In the genomic region with DNA sequence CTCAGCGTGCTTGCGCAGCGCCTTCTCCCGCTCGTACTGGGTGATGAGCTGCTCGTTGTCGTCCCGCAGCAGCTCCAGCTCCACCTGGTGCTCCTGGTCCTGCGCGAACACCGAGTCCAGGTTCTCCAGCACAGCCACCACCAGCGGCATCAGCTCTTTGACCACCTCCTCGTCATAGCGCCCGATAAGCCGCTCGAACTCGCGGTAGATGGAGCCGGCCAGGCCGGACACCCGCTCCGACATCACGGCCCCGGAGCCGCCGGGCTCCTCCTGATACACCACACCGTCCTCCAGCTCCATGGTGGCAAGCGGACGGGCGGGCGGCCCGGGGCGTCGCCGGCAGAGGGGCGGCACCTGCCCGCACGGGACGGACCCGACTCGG, we compare ENCODE assay signal across 1 cellular context.
TF ChIP-seq lines count a peak whose summit lies in the region.

No MANE protein-coding gene starts in this region.

TF ChIP-seq in HepG2, 621 proteins besides CTCF, POLR2A, EP300 and RAD21 (continued from another document and continues in another):
- TF ChIP-seq, protein P1, sequence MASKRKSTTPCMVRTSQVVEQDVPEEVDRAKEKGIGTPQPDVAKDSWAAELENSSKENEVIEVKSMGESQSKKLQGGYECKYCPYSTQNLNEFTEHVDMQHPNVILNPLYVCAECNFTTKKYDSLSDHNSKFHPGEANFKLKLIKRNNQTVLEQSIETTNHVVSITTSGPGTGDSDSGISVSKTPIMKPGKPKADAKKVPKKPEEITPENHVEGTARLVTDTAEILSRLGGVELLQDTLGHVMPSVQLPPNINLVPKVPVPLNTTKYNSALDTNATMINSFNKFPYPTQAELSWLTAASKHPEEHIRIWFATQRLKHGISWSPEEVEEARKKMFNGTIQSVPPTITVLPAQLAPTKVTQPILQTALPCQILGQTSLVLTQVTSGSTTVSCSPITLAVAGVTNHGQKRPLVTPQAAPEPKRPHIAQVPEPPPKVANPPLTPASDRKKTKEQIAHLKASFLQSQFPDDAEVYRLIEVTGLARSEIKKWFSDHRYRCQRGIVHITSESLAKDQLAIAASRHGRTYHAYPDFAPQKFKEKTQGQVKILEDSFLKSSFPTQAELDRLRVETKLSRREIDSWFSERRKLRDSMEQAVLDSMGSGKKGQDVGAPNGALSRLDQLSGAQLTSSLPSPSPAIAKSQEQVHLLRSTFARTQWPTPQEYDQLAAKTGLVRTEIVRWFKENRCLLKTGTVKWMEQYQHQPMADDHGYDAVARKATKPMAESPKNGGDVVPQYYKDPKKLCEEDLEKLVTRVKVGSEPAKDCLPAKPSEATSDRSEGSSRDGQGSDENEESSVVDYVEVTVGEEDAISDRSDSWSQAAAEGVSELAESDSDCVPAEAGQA (IDR thresholded peaks at IDR 0.05; ENCODE audit: low read depth) = no peak
- TF ChIP-seq, protein P1 (CRISPR knock-in tag; IDR thresholded peaks at IDR 0.05; ENCODE audit: borderline replicate concordance) = no peak
- TF ChIP-seq ZNF552 (CRISPR knock-in tag; IDR thresholded peaks at IDR 0.05; ENCODE audit: borderline replicate concordance) = no peak
- TF ChIP-seq TBX3 (IDR thresholded peaks at IDR 0.05; ENCODE audit: borderline replicate concordance) = no peak
- no peak for TF ChIP-seq ZFP36L1 (CRISPR knock-in tag; IDR thresholded peaks at IDR 0.05)
- TF ChIP-seq SNAI1 (CRISPR knock-in tag; IDR thresholded peaks at IDR 0.05; ENCODE audit: borderline replicate concordance) = no peak
- TF ChIP-seq, protein P2, sequence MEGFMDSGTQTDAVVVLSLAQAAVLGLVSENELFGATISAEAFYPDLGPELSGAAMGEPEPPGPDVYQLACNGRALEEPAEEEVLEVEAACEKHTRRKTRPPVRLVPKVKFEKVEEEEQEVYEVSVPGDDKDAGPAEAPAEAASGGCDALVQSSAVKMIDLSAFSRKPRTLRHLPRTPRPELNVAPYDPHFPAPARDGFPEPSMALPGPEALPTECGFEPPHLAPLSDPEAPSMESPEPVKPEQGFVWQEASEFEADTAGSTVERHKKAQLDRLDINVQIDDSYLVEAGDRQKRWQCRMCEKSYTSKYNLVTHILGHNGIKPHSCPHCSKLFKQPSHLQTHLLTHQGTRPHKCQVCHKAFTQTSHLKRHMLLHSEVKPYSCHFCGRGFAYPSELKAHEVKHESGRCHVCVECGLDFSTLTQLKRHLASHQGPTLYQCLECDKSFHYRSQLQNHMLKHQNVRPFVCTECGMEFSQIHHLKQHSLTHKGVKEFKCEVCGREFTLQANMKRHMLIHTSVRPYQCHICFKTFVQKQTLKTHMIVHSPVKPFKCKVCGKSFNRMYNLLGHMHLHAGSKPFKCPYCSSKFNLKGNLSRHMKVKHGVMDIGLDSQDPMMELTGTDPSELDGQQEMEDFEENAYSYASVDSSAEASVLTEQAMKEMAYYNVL (CRISPR knock-in tag; IDR thresholded peaks at IDR 0.05; ENCODE audit: borderline replicate concordance) = no peak
- TF ChIP-seq ZNF24 (IDR thresholded peaks at IDR 0.05) = no peak
- TF ChIP-seq SALL1 (CRISPR knock-in tag; IDR thresholded peaks at IDR 0.05) = no peak; the same call in none of the 2 replicates
- no peak for TF ChIP-seq XRCC5 (optimal IDR thresholded peaks at IDR 0.05; ENCODE audit: low read length)
- TF ChIP-seq, protein P3, sequence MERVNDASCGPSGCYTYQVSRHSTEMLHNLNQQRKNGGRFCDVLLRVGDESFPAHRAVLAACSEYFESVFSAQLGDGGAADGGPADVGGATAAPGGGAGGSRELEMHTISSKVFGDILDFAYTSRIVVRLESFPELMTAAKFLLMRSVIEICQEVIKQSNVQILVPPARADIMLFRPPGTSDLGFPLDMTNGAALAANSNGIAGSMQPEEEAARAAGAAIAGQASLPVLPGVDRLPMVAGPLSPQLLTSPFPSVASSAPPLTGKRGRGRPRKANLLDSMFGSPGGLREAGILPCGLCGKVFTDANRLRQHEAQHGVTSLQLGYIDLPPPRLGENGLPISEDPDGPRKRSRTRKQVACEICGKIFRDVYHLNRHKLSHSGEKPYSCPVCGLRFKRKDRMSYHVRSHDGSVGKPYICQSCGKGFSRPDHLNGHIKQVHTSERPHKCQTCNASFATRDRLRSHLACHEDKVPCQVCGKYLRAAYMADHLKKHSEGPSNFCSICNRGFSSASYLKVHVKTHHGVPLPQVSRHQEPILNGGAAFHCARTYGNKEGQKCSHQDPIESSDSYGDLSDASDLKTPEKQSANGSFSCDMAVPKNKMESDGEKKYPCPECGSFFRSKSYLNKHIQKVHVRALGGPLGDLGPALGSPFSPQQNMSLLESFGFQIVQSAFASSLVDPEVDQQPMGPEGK (CRISPR knock-in tag; IDR thresholded peaks at IDR 0.05) = no peak
- no peak for TF ChIP-seq FOXJ3 (CRISPR knock-in tag; IDR thresholded peaks at IDR 0.05; ENCODE audit: borderline replicate concordance)
- no peak; the same call in 1 of the 2 replicates for TF ChIP-seq ZNF569 (CRISPR knock-in tag; IDR thresholded peaks at IDR 0.05; ENCODE audit: borderline replicate concordance)
- TF ChIP-seq ZFY (CRISPR knock-in tag; IDR thresholded peaks at IDR 0.05) = peak; percentile 49; the same call in 1 of the 2 replicates
- TF ChIP-seq ZFX (CRISPR knock-in tag; IDR thresholded peaks at IDR 0.05; ENCODE audit: low read depth) = peak; percentile 42
- no peak for TF ChIP-seq RELA (CRISPR knock-in tag; IDR thresholded peaks at IDR 0.05)
- TF ChIP-seq ZNF720 (CRISPR knock-in tag; IDR thresholded peaks at IDR 0.05) = no peak
- TF ChIP-seq, protein P4, sequence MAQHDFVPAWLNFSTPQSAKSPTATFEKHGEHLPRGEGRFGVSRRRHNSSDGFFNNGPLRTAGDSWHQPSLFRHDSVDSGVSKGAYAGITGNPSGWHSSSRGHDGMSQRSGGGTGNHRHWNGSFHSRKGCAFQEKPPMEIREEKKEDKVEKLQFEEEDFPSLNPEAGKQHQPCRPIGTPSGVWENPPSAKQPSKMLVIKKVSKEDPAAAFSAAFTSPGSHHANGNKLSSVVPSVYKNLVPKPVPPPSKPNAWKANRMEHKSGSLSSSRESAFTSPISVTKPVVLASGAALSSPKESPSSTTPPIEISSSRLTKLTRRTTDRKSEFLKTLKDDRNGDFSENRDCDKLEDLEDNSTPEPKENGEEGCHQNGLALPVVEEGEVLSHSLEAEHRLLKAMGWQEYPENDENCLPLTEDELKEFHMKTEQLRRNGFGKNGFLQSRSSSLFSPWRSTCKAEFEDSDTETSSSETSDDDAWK (CRISPR knock-in tag; IDR thresholded peaks at IDR 0.05) = no peak
- TF ChIP-seq, protein P5, sequence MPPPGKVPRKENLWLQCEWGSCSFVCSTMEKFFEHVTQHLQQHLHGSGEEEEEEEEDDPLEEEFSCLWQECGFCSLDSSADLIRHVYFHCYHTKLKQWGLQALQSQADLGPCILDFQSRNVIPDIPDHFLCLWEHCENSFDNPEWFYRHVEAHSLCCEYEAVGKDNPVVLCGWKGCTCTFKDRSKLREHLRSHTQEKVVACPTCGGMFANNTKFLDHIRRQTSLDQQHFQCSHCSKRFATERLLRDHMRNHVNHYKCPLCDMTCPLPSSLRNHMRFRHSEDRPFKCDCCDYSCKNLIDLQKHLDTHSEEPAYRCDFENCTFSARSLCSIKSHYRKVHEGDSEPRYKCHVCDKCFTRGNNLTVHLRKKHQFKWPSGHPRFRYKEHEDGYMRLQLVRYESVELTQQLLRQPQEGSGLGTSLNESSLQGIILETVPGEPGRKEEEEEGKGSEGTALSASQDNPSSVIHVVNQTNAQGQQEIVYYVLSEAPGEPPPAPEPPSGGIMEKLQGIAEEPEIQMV (CRISPR knock-in tag; IDR thresholded peaks at IDR 0.05; ENCODE audit: low read depth) = no peak
- no peak for TF ChIP-seq PHB2 (IDR thresholded peaks at IDR 0.05; ENCODE audit: partially characterized antibody)
- TF ChIP-seq, protein P6, sequence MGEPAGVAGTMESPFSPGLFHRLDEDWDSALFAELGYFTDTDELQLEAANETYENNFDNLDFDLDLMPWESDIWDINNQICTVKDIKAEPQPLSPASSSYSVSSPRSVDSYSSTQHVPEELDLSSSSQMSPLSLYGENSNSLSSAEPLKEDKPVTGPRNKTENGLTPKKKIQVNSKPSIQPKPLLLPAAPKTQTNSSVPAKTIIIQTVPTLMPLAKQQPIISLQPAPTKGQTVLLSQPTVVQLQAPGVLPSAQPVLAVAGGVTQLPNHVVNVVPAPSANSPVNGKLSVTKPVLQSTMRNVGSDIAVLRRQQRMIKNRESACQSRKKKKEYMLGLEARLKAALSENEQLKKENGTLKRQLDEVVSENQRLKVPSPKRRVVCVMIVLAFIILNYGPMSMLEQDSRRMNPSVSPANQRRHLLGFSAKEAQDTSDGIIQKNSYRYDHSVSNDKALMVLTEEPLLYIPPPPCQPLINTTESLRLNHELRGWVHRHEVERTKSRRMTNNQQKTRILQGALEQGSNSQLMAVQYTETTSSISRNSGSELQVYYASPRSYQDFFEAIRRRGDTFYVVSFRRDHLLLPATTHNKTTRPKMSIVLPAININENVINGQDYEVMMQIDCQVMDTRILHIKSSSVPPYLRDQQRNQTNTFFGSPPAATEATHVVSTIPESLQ (CRISPR knock-in tag; conservative IDR thresholded peaks at IDR 0.05) = no peak
- no peak for TF ChIP-seq JUNB (CRISPR knock-in tag; IDR thresholded peaks at IDR 0.05; ENCODE audit: borderline replicate concordance)
- no peak for TF ChIP-seq SOX5 (CRISPR knock-in tag; IDR thresholded peaks at IDR 0.05; ENCODE audit: borderline replicate concordance)
- TF ChIP-seq MBD4 (IDR thresholded peaks at IDR 0.05; ENCODE audit: borderline replicate concordance, low read length) = no peak
- no peak for TF ChIP-seq HNRNPK (IDR thresholded peaks at IDR 0.05; ENCODE audit: low read depth, low read length, poor library complexity, severe bottlenecking)
- TF ChIP-seq, protein P7, sequence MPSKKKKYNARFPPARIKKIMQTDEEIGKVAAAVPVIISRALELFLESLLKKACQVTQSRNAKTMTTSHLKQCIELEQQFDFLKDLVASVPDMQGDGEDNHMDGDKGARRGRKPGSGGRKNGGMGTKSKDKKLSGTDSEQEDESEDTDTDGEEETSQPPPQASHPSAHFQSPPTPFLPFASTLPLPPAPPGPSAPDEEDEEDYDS (CRISPR knock-in tag; IDR thresholded peaks at IDR 0.05) = peak; percentile 11; the same call in 1 of the 2 replicates
- TF ChIP-seq NCOA5 (CRISPR knock-in tag; IDR thresholded peaks at IDR 0.05) = no peak
- no peak for TF ChIP-seq IKZF4 (CRISPR knock-in tag; IDR thresholded peaks at IDR 0.05; ENCODE audit: borderline replicate concordance, low read depth, not compliant biosample characterization)
- TF ChIP-seq RBM39 (IDR thresholded peaks at IDR 0.05; ENCODE audit: low read depth, low read length, poor library complexity, severe bottlenecking) = peak; percentile 85
- no peak for TF ChIP-seq NONO (IDR thresholded peaks at IDR 0.05)
- TF ChIP-seq NONO (CRISPR knock-in tag; conservative IDR thresholded peaks at IDR 0.05) = no peak
- peak; percentile 89 for TF ChIP-seq ZNF274 (CRISPR knock-in tag; IDR thresholded peaks at IDR 0.05)
- TF ChIP-seq, protein P8, sequence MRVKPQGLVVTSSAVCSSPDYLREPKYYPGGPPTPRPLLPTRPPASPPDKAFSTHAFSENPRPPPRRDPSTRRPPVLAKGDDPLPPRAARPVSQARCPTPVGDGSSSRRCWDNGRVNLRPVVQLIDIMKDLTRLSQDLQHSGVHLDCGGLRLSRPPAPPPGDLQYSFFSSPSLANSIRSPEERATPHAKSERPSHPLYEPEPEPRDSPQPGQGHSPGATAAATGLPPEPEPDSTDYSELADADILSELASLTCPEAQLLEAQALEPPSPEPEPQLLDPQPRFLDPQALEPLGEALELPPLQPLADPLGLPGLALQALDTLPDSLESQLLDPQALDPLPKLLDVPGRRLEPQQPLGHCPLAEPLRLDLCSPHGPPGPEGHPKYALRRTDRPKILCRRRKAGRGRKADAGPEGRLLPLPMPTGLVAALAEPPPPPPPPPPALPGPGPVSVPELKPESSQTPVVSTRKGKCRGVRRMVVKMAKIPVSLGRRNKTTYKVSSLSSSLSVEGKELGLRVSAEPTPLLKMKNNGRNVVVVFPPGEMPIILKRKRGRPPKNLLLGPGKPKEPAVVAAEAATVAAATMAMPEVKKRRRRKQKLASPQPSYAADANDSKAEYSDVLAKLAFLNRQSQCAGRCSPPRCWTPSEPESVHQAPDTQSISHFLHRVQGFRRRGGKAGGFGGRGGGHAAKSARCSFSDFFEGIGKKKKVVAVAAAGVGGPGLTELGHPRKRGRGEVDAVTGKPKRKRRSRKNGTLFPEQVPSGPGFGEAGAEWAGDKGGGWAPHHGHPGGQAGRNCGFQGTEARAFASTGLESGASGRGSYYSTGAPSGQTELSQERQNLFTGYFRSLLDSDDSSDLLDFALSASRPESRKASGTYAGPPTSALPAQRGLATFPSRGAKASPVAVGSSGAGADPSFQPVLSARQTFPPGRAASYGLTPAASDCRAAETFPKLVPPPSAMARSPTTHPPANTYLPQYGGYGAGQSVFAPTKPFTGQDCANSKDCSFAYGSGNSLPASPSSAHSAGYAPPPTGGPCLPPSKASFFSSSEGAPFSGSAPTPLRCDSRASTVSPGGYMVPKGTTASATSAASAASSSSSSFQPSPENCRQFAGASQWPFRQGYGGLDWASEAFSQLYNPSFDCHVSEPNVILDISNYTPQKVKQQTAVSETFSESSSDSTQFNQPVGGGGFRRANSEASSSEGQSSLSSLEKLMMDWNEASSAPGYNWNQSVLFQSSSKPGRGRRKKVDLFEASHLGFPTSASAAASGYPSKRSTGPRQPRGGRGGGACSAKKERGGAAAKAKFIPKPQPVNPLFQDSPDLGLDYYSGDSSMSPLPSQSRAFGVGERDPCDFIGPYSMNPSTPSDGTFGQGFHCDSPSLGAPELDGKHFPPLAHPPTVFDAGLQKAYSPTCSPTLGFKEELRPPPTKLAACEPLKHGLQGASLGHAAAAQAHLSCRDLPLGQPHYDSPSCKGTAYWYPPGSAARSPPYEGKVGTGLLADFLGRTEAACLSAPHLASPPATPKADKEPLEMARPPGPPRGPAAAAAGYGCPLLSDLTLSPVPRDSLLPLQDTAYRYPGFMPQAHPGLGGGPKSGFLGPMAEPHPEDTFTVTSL (CRISPR knock-in tag; IDR thresholded peaks at IDR 0.05; ENCODE audit: borderline replicate concordance) = no peak
- TF ChIP-seq NR2F2 (IDR thresholded peaks at IDR 0.05; ENCODE audit: borderline replicate concordance, low read depth) = no peak
- TF ChIP-seq ZNF430 (CRISPR knock-in tag; IDR thresholded peaks at IDR 0.05) = no peak
